In genomic region chr17:78759203-78759968, GRCh38 we compare ENCODE assay signal across 8 cellular contexts. TPM values are rescaled to one million over a fixed set of nuclear protein-coding genes. Genes with fewer than 3 reads are reported as not detected.
A peak's percentile ranks its signal among the peaks of the same experiment; 100 is the strongest.
DNase-seq lines count a peak whose midpoint lies in the region; ATAC-seq and TF ChIP-seq lines count a peak whose summit lies in the region.

No MANE protein-coding gene starts in this region.

- H3K27me3 ChIP-seq in gastroesophageal sphincter = no peaks in the 10 kb centered on the region

- peaks cover 0 to 53% (median 19%) of the 10 kb centered on the region in 3 donors for H3K4me1 ChIP-seq in gastroesophageal sphincter

- no peak for TF ChIP-seq CTCF in gastroesophageal sphincter (IDR thresholded peaks at IDR 0.05)

- ATAC-seq in HG02759 (IDR thresholded peaks at IDR 0.05; ENCODE audit: unreplicated experiment) = peak; percentile 54
- no peak for ATAC-seq in gastroesophageal sphincter

- H3K27ac ChIP-seq in gastroesophageal sphincter = peak overlapping the region in 3 of 4 donors; percentile 3 to 12 (median 11)

- 48 to 72% methylated on average over 4 to 6 of the region's 11 CpGs for WGBS in gastroesophageal sphincter (ENCODE audit: low coverage in 1 of 2), 2 donors

- H3K9me3 ChIP-seq in gastroesophageal sphincter = no peaks in the 10 kb centered on the region

- TF ChIP-seq EP300 in gastroesophageal sphincter (IDR thresholded peaks at IDR 0.05) = no peak

- H3K4me3 ChIP-seq in gastroesophageal sphincter = no peak overlapping the region

- no peaks in the 10 kb centered on the region for H3K36me3 ChIP-seq in gastroesophageal sphincter

- DNase-seq in CD1c-positive myeloid dendritic cell (ENCODE audit: extremely low spot score) = peak; percentile 92
- DNase-seq in NCI-H2227 (lab: John Stamatoyannopoulos, UW; ENCODE audit: unreplicated experiment) = peak; percentile 34
- peak; percentile 76 for DNase-seq in activated CD8-positive, alpha-beta memory T cell treated with anti-CD3 and anti-CD28 coated beads for 24 hours
- DNase-seq in stimulated activated CD4-positive, alpha-beta T cell treated with anti-CD3 and anti-CD28 coated beads, Interleukin-2, amount 100 ng/mL, for 24 hours = peak; percentile 65 to 69
- no peak for DNase-seq in NCI-H1048 (lab: John Stamatoyannopoulos, UW)
- DNase-seq in 8988T = no peak

- TF ChIP-seq POLR2A in gastroesophageal sphincter (IDR thresholded peaks at IDR 0.05) = no peak

RNA-seq across cellular contexts. Expression of gene CYTH1, which starts 22.7 kb away (rescaled TPM):
- 10 to 100 TPM; 26.9 to 38.0 (median 31.0) TPM for total RNA-seq in gastroesophageal sphincter

Comparison
In these comparisons a context has a peak if more than half of its experiments do, and no peak if none do; other contexts are left out.
1. DNase-seq: peak in CD1c-positive myeloid dendritic cell (single experiment), NCI-H2227 (single experiment), activated CD8-positive, alpha-beta memory T cell treated with anti-CD3 and anti-CD28 coated beads for 24 hours (single experiment) and stimulated activated CD4-positive, alpha-beta T cell treated with anti-CD3 and anti-CD28 coated beads, Interleukin-2, amount 100 ng/mL, for 24 hours (2 of 2); none in NCI-H1048 (single experiment) and 8988T (single experiment).